8 cellular contexts compared by ENCODE assay signal in the genomic region with DNA sequence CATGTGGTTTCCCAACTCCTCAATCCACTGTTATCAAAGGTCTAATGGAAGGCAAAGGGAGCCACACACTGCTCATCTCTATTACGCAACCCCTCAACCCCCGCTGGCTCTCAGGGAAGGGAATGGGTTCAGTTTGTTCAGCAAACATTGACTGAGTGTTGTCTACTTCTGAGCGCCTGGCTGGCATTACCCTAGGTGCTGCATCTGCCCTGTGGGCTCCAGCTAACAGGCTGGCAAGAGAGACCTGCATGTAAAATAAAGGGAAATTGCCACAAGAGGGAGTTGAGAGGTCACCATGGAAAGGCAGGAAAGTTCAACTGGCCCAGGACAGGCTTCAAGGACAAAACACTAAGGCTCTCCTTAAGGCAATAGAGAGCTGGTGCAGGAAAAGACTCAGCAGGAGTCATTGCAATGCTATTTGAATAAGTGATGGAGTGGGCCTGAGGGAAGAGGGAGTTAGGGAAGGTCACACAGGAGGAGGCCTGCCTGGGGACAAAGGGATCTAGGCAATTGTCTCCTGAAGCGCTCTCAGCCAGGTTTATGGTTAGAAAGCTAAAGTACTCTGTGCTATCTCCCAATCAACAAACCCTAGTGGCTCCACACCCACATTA.
DNase-seq lines count a peak whose midpoint lies in the region; ATAC-seq and TF ChIP-seq lines count a peak whose summit lies in the region.

No MANE protein-coding gene starts in this region.

- peak; percentile 56 for TF ChIP-seq RAD21 in Ishikawa (IDR thresholded peaks at IDR 0.05; ENCODE audit: low read depth)

- TF ChIP-seq EP300 in Ishikawa (IDR thresholded peaks at IDR 0.05; ENCODE audit: borderline replicate concordance) = no peak

- TF ChIP-seq POLR2A in GM18505 (IDR thresholded peaks at IDR 0.05; ENCODE audit: borderline replicate concordance, extremely low read depth, insufficient read depth, insufficient read length) = no peak

- ATAC-seq in GM21737 (IDR thresholded peaks at IDR 0.05; ENCODE audit: unreplicated experiment) = no peak
- no peak for ATAC-seq in GM18505 (IDR thresholded peaks at IDR 0.05; ENCODE audit: unreplicated experiment)

- DNase-seq in CD1c-positive myeloid dendritic cell (ENCODE audit: extremely low spot score) (peak; percentile 34), SHP77 treated with DMSO at 0.1 percent for 48 hours (lab: John Stamatoyannopoulos, UW) (peak; percentile 78), iPS-NIHi7 (ENCODE audit: extremely low spot score) (peak; percentile 85), NCI-H1436 treated with DMSO at 0.1 percent for 48 hours (lab: John Stamatoyannopoulos, UW) (no peak), T-helper 2 cell (no peak)

TF ChIP-seq in Ishikawa, 13 proteins besides CTCF, POLR2A, EP300 and RAD21:
- TF ChIP-seq CEBPB (IDR thresholded peaks at IDR 0.05) = peak; percentile 78
- TF ChIP-seq, protein P1, sequence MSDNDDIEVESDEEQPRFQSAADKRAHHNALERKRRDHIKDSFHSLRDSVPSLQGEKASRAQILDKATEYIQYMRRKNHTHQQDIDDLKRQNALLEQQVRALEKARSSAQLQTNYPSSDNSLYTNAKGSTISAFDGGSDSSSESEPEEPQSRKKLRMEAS (IDR thresholded peaks at IDR 0.05) = no peak

Comparison
In these comparisons a context has a peak if more than half of its experiments do, and no peak if none do; other contexts are left out.
1. DNase-seq: peak in CD1c-positive myeloid dendritic cell (single experiment), SHP77 treated with DMSO at 0.1 percent for 48 hours (single experiment) and iPS-NIHi7 (single experiment); none in NCI-H1436 treated with DMSO at 0.1 percent for 48 hours (single experiment) and T-helper 2 cell (0 of 5).